ENCODE assay signal across 1 cellular context in genomic region chr2:109372614-109373013, GRCh38.
TF ChIP-seq lines count a peak whose summit lies in the region.

No MANE protein-coding gene starts in this region.

TF ChIP-seq in SK-N-SH, 30 proteins besides CTCF, POLR2A, EP300 and RAD21 (continued from another document):
- TF ChIP-seq PBX3 (IDR thresholded peaks at IDR 0.05) (no peak), ELF1 (IDR thresholded peaks at IDR 0.05) (no peak)
